In the genomic region with DNA sequence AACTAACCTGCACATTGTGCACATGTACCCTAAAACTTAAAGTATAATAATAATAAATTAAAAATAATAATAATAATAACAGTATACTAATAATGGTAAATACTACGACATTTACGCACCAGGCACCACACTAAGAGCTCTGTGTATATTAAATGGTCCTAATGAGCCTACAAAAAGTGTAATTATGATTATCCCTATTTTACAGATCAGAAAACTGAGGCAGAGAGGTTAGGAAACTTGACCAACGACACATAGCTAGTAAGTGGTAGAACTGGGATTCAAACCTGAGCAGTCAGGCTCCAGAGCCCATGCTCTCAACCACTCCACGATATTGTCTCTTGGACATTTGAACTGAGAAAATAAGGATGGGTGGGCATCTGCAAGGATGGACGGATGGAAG, we compare ENCODE assay signal across 1 cellular context.
TF ChIP-seq lines count a peak whose summit lies in the region.

No MANE protein-coding gene starts in this region.

TF ChIP-seq in K562, 482 proteins besides CTCF, POLR2A, EP300 and RAD21:
- TF ChIP-seq RBM25 (IDR thresholded peaks at IDR 0.05; ENCODE audit: low read depth, low read length, severe bottlenecking) (peak; percentile 55), XRCC5 (IDR thresholded peaks at IDR 0.05; ENCODE audit: low read depth, low read length) (no peak)
